ENCODE assay signal across 7 cellular contexts in the genomic region with DNA sequence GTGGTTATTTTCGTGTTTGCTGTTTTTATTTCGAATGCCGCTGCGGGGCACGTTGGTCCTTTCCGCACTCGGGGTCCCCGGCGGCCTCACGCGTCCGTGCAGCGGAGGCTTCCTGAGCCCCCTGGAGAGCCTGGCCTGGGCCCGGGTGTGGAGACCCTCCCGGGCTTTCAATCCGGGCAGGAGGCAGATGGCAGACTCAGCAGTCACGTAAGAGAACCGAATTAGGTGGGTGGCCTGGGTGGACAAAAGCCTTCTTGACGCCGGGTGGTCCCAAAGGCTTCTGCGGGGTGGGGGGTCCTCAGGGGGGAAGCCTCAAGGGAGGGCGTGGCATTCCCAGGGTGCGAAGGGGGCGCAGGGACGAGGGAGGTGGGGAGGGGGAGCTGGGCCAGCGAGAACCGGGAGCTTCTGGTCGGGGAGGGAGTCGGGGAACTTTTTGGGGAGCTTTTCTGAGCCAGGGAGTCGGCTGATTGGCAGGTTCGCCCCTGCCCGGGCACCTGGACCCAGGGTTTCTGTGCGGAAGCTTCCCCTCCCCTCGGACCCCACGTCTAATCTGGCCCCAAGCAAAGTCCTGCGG. TPM values are rescaled to one million over a fixed set of nuclear protein-coding genes. Genes with fewer than 3 reads are reported as not detected.
DNase-seq lines count a peak whose midpoint lies in the region; ATAC-seq and TF ChIP-seq lines count a peak whose summit lies in the region.
"Had no signal": no experiment of that assay in that cellular context is flagged by ENCODE, and none has a peak within 500 bp of the region (broad histone marks: within the 10 kb centered on the region; RNA-seq: fewer than 3 reads in every experiment).

No MANE protein-coding gene starts in this region.

- DNase-seq in choroid plexus epithelial cell (ENCODE audit: low read depth), result no peak
- DNase-seq in trophoblast cell, result no peak
- DNase-seq in activated CD4-positive, alpha-beta T cell treated with anti-CD3 and anti-CD28 coated beads, Interleukin-2, amount 50 U/mL, for 48 hours, result no peak

- peak overlapping the region; percentile 69 for H3K18ac ChIP-seq in trophoblast cell (ENCODE audit: low read length)

- peak overlapping the region; percentile 71 for H4K12ac ChIP-seq in trophoblast cell (ENCODE audit: low read depth, low read length)

- peak overlapping the region; percentile 35 for H2AK5ac ChIP-seq in trophoblast cell (ENCODE audit: low read length)

- H3K79me2 ChIP-seq in trophoblast cell (ENCODE audit: control insufficient read depth, insufficient read depth, low read length, poor library complexity), result peaks cover 3% of the 10 kb centered on the region

- peak overlapping the region; percentile 63 for H2BK12ac ChIP-seq in trophoblast cell (ENCODE audit: low read length)

- no peak for TF ChIP-seq CTCF in choroid plexus epithelial cell (conservative IDR thresholded peaks at IDR 0.05; ENCODE audit: low read depth, low read length)

- WGBS in trophoblast cell (ENCODE audit: extremely low coverage, insufficient coverage, insufficient read length), result no CpG with 5 or more reads among the region's 36 CpGs

- no peak overlapping the region for H3K23ac ChIP-seq in trophoblast cell (ENCODE audit: low read length)

- H4K8ac ChIP-seq in trophoblast cell (ENCODE audit: low read depth, low read length), result peak overlapping the region; percentile 95

- H3K4ac ChIP-seq in trophoblast cell (ENCODE audit: low read depth, low read length), result peak overlapping the region; percentile 47

- H3K4me1 ChIP-seq in HUES6 (ENCODE audit: control insufficient read depth, insufficient read depth, low read length) (peaks cover 44% of the 10 kb centered on the region), trophoblast cell (ENCODE audit: control insufficient read depth in 1 of 2, insufficient read depth in 2 of 2, low read length in 2 of 2) (peaks cover 39 to 50% of the 10 kb centered on the region in 2 experiments)

- H3K4me3 ChIP-seq in HUES6 (ENCODE audit: low read depth, low read length), result peak overlapping the region; percentile 67
- H3K4me3 ChIP-seq in choroid plexus epithelial cell (ENCODE audit: low read depth, low read length), result peak overlapping the region; percentile 69
- peak overlapping the region; percentile 76 for H3K4me3 ChIP-seq in trophoblast cell (ENCODE audit: low read depth, low read length)

- H3K27me3 ChIP-seq in HUES6 (ENCODE audit: control insufficient read depth, insufficient read depth, low read length) (peaks cover 76% of the 10 kb centered on the region), trophoblast cell (ENCODE audit: insufficient read depth, low read length) (peaks cover 26% of the 10 kb centered on the region)

- H3K4me2 ChIP-seq in trophoblast cell (ENCODE audit: low read length), result peak overlapping the region; percentile 67
- H3K4me2 ChIP-seq: KMS-11 had no signal

- H3K27ac ChIP-seq in HUES6 (ENCODE audit: low read depth, low read length) (no peak overlapping the region), trophoblast cell (ENCODE audit: low read depth, low read length) (no peak overlapping the region)
- H3K27ac ChIP-seq: KMS-11 had no signal

- H2BK120ac ChIP-seq in trophoblast cell (ENCODE audit: insufficient read depth, low read length, poor library complexity), result peak overlapping the region; percentile 64

- peak overlapping the region; percentile 63 for H2AFZ ChIP-seq in trophoblast cell (ENCODE audit: insufficient read depth, low read length, poor library complexity)

- no peak for ATAC-seq in HG03442 (IDR thresholded peaks at IDR 0.05; ENCODE audit: unreplicated experiment)
- ATAC-seq in HG03457 (IDR thresholded peaks at IDR 0.05; ENCODE audit: unreplicated experiment), result no peak

- peak overlapping the region; percentile 18 for H2BK5ac ChIP-seq in trophoblast cell (ENCODE audit: low read depth, low read length, poor library complexity)

- peak overlapping the region; percentile 56 for H3K14ac ChIP-seq in trophoblast cell (ENCODE audit: low read length)

- H4K91ac ChIP-seq in trophoblast cell (ENCODE audit: low read depth, low read length), result peak overlapping the region; percentile 95

- H3K9ac ChIP-seq in HUES6 (ENCODE audit: low read length) (peak overlapping the region; percentile 10), trophoblast cell (ENCODE audit: low read length) (no peak overlapping the region)
- H3K9ac ChIP-seq: KMS-11 had no signal

- H3K9me3 ChIP-seq in HUES6 (ENCODE audit: control insufficient read depth, insufficient read depth, low read depth, low read length), result no peaks in the 10 kb centered on the region
- H3K9me3 ChIP-seq in trophoblast cell (ENCODE audit: insufficient read depth, low read depth, low read length), result peaks cover 5% of the 10 kb centered on the region

- H3K79me1 ChIP-seq in trophoblast cell (ENCODE audit: low read length), result peaks cover 33% of the 10 kb centered on the region

- H3K36me3 ChIP-seq in HUES6 (ENCODE audit: control insufficient read depth, insufficient read depth, low read length), result no peaks in the 10 kb centered on the region
- peaks cover 0 to 2% of the 10 kb centered on the region in 2 experiments for H3K36me3 ChIP-seq in trophoblast cell (ENCODE audit: control insufficient read depth in 1 of 2, insufficient read depth in 2 of 2, low read length in 2 of 2)

RNA-seq across cellular contexts. Expression of a gene that starts 1.2 kb away (rescaled TPM):
- polyA plus RNA-seq in trophoblast cell (2013), result 20.5 and 21.2 TPM in 2 replicates

RNA-seq across cellular contexts. Expression of a gene that starts 12.2 kb away (rescaled TPM):
- 69.0 and 69.9 TPM in 2 replicates for polyA plus RNA-seq in trophoblast cell (2013)

RNA-seq across cellular contexts. Expression of a gene that starts 18.8 kb away (rescaled TPM):
- 92.6 and 100 TPM in 2 replicates for polyA plus RNA-seq in trophoblast cell (2013)

RNA-seq across cellular contexts. Expression of a gene that starts 19.3 kb away (rescaled TPM):
- polyA plus RNA-seq in trophoblast cell (2013), result not detected in 2 replicates

RNA-seq across cellular contexts. Expression of a gene that starts 34.9 kb away (rescaled TPM):
- 1.9 and 2.1 TPM in 2 replicates for polyA plus RNA-seq in trophoblast cell (2013)
